Comparison of ENCODE assay signal across 8 cellular contexts in the genomic region with DNA sequence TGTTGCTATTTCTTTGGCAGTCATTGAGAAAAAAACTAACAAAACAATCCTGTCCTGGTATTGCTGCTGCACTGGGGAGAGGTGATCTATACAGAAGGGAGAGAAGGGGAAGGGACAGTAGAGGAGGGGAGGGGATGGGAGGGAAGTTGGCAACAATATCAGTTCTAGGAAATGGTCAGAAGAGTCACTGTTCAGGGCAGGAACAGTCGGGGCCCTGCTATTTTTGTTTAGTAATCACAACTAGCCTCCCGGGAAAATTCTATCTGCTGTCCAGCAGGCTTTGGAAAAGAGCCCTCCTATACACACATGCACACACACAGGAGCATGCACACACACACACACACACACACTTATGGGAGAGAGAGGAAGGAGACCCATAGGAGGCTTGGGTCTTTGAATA.
DNase-seq lines count a peak whose midpoint lies in the region; ATAC-seq, FAIRE-seq and TF ChIP-seq lines count a peak whose summit lies in the region.

No MANE protein-coding gene starts in this region.

- H3K4me2 ChIP-seq in GM12878 (ENCODE audit: control insufficient read depth, insufficient read depth) = peak overlapping the region; percentile 95

- DNase-seq in activated naive CD4-positive, alpha-beta T cell treated with anti-CD3 and anti-CD28 coated beads, Interleukin-2, amount 10 ng/mL, durations not matched to agents 7 days and 5 days = peak; percentile 23
- DNase-seq in activated naive CD4-positive, alpha-beta T cell treated with anti-CD3 and anti-CD28 coated beads, Interleukin-2, amount 50 U/mL, for 16 hours = no peak
- DNase-seq in GM12878 (ENCODE audit: low read depth, low spot score) (no peak), lung (ENCODE audit: low spot score) (no peak), upper lobe of left lung (no peak), NCI-H510A (lab: John Stamatoyannopoulos, UW) (no peak)
- no peak for DNase-seq in stimulated activated naive CD4-positive, alpha-beta T cell treated with Interleukin-2 at 50 U/mL for 16 hours (lab: John Stamatoyannopoulos, UW)

- SMC1A ChIA-PET in GM12878 (lab: Charles Lee; ENCODE audit: uncharacterized antibody, unreplicated experiment) = interaction anchor here (1.0 kb wide), 1 partner anchor 10 kb away, joined by 6 read pairs; no protein-coding TSS in a partner anchor

- H3K4me3 ChIP-seq in GM12878 (peak overlapping the region; percentile 74), lung (no peak overlapping the region), upper lobe of left lung (peak overlapping the region in 3 of 4 donors; percentile 30 to 52 (median 48))

- peaks cover 47% of the 10 kb centered on the region for H3K36me3 Mint-ChIP-seq in activated naive CD4-positive, alpha-beta T cell treated with anti-CD3 and anti-CD28 coated beads, Interleukin-2, amount 10 ng/mL, durations not matched to agents 7 days and 5 days

- POLR2A ChIA-PET in GM12878 (lab: Charles Lee) = no interaction called here

- FAIRE-seq in GM12878 (lab: Jason Lieb, UNC) = no peak

- peaks cover 11% of the 10 kb centered on the region for H3K9me3 ChIP-seq in GM12878 (replicated peaks; ENCODE audit: control insufficient read depth, insufficient read depth, low read length)
- H3K9me3 ChIP-seq in lung (ENCODE audit: control insufficient read depth in 2 of 2, insufficient read depth in 1 of 2, low read length in 1 of 2) = no peaks in the 10 kb centered on the region
- H3K9me3 ChIP-seq in upper lobe of left lung = no peaks in the 10 kb centered on the region

- CTCF ChIA-PET in activated naive CD4-positive, alpha-beta T cell treated with anti-CD3 and anti-CD28 coated beads, Interleukin-2, amount 10 ng/mL, durations not matched to agents 7 days and 5 days (lab: Charles Lee) = no interaction called here
- CTCF ChIA-PET in GM12878 (lab: Yijun Ruan, JAX) = no interaction called here

- H3K27ac ChIP-seq in GM12878 (ENCODE audit: control insufficient read depth, insufficient read depth) = peak overlapping the region; percentile 98
- peak overlapping the region; percentile 41 to 63 for H3K27ac ChIP-seq in lung (ENCODE audit: low read depth in 1 of 2, low read length in 1 of 2)
- H3K27ac ChIP-seq in upper lobe of left lung = peak overlapping the region; percentile 84 to 92 (median 88)

- H3K36me3 ChIP-seq in GM12878 (ENCODE audit: control insufficient read depth in 2 of 2, insufficient read depth in 2 of 2, low read length in 1 of 2) = no peaks in the 10 kb centered on the region
- H3K36me3 ChIP-seq in lung (ENCODE audit: control insufficient read depth in 2 of 2, insufficient read depth in 2 of 2, low read length in 2 of 2) = no peaks in the 10 kb centered on the region
- H3K36me3 ChIP-seq in upper lobe of left lung = no peaks in the 10 kb centered on the region

- H3K27me3 ChIP-seq in GM12878 (replicated peaks in 1 of 2; ENCODE audit: control insufficient read depth in 2 of 2, insufficient read depth in 2 of 2, low read length in 1 of 2) (no peaks in the 10 kb centered on the region), lung (ENCODE audit: control insufficient read depth, insufficient read depth) (no peaks in the 10 kb centered on the region), upper lobe of left lung (no peaks in the 10 kb centered on the region)

- no peaks in the 10 kb centered on the region for H3K27me3 Mint-ChIP-seq in activated naive CD4-positive, alpha-beta T cell treated with anti-CD3 and anti-CD28 coated beads, Interleukin-2, amount 10 ng/mL, durations not matched to agents 7 days and 5 days

- TF ChIP-seq POLR2A in GM12878 (IDR thresholded peaks at IDR 0.05; ENCODE audit: low read depth, low read length) (no peak), upper lobe of left lung (IDR thresholded peaks at IDR 0.05) (no peak)

- H4K20me1 ChIP-seq in GM12878 (ENCODE audit: control insufficient read depth, insufficient read depth) = no peaks in the 10 kb centered on the region

- H3K4me1 ChIP-seq in GM12878 (ENCODE audit: control insufficient read depth, insufficient read depth, low read length) = peaks cover 7% of the 10 kb centered on the region
- peaks cover 0 to 3% of the 10 kb centered on the region in 2 donors for H3K4me1 ChIP-seq in lung (ENCODE audit: control insufficient read depth in 2 of 2, insufficient read depth in 2 of 2, low read length in 2 of 2)
- peaks cover 3 to 29% (median 22%) of the 10 kb centered on the region in 4 donors for H3K4me1 ChIP-seq in upper lobe of left lung

- 0% methylated on average over 2 of the region's 2 CpGs for WGBS in GM12878 (ENCODE audit: insufficient coverage, insufficient replicate concordance, low lambda C conversion rate, missing lambda C conversion rate)
- WGBS in lung, 2 donors = 0 to 2% methylated on average over 2 of the region's 2 CpGs
- WGBS in upper lobe of left lung, 2 donors = 0 to 3% methylated on average over 2 of the region's 2 CpGs

- no peak for TF ChIP-seq RAD21 in GM12878 (IDR thresholded peaks at IDR 0.05; ENCODE audit: insufficient read depth, low read depth, low read length)

- peaks cover 14% of the 10 kb centered on the region for H3K9me3 Mint-ChIP-seq in activated naive CD4-positive, alpha-beta T cell treated with anti-CD3 and anti-CD28 coated beads, Interleukin-2, amount 10 ng/mL, durations not matched to agents 7 days and 5 days

- peak overlapping the region; percentile 66 for H2AFZ ChIP-seq in GM12878 (ENCODE audit: control insufficient read depth, low read depth, low read length)

- no peak for TF ChIP-seq EP300 in GM12878 (IDR thresholded peaks at IDR 0.05; ENCODE audit: borderline replicate concordance in 1 of 2, control insufficient read depth in 1 of 2, low read depth in 2 of 2, low read length in 2 of 2)
- no peak for TF ChIP-seq EP300 in upper lobe of left lung (IDR thresholded peaks at IDR 0.05)

- RAD21 ChIA-PET in GM12878 (lab: Charles Lee; ENCODE audit: unreplicated experiment) = no interaction called here

- H3K27ac Mint-ChIP-seq in activated naive CD4-positive, alpha-beta T cell treated with anti-CD3 and anti-CD28 coated beads, Interleukin-2, amount 10 ng/mL, durations not matched to agents 7 days and 5 days = peak overlapping the region; percentile 97

- H3K4me3 Mint-ChIP-seq in activated naive CD4-positive, alpha-beta T cell treated with anti-CD3 and anti-CD28 coated beads, Interleukin-2, amount 10 ng/mL, durations not matched to agents 7 days and 5 days = peak overlapping the region; percentile 87

- TF ChIP-seq CTCF in GM12878 (IDR thresholded peaks at IDR 0.05 in 2 of 3, conservative IDR thresholded peaks at IDR 0.05 in 1 of 3; ENCODE audit: control insufficient read depth in 2 of 3, extremely low read depth in 1 of 3, insufficient read depth in 1 of 3, low read depth in 3 of 3, low read length in 3 of 3) = no peak
- TF ChIP-seq CTCF in lung (IDR thresholded peaks at IDR 0.05; ENCODE audit: control extremely low read depth, extremely low read depth) = no peak
- no peak for TF ChIP-seq CTCF in upper lobe of left lung (IDR thresholded peaks at IDR 0.05)

- peak; percentile 21 for ATAC-seq in GM12878
- no peak for ATAC-seq in lung (ENCODE audit: insufficient read depth, low FRiP score)
- peak; percentile 53 to 74 for ATAC-seq in upper lobe of left lung (ENCODE audit: low FRiP score in 2 of 2)
- ATAC-seq in HG03460 (IDR thresholded peaks at IDR 0.05; ENCODE audit: unreplicated experiment) = no peak

- BruUV-seq in GM12878 (replicated peaks; lab: Mats Ljungman, UMichigan) = no TSS peak

- peaks cover 38% of the 10 kb centered on the region for H3K4me1 Mint-ChIP-seq in activated naive CD4-positive, alpha-beta T cell treated with anti-CD3 and anti-CD28 coated beads, Interleukin-2, amount 10 ng/mL, durations not matched to agents 7 days and 5 days

- H3K79me2 ChIP-seq in GM12878 (ENCODE audit: control insufficient read depth, insufficient read depth, low read length) = peaks cover 9% of the 10 kb centered on the region

- intact Hi-C loops in GM12878 (cut with micrococcal nuclease; ENCODE audit: unreplicated experiment) = loop anchor here (10.0 kb wide), 1 partner anchor 202 kb away; the partner anchor contains the start of gene RIPOR2

- in situ Hi-C loops in GM12878 (cut with MboI) = no loop called here

- H3K9ac ChIP-seq in GM12878 (ENCODE audit: control insufficient read depth, insufficient read depth, low read length) = peak overlapping the region; percentile 74

TF ChIP-seq in GM12878, 131 proteins besides CTCF, POLR2A, EP300 and RAD21:
- TF ChIP-seq PBX3 (IDR thresholded peaks at IDR 0.05; ENCODE audit: insufficient replicate concordance, low read depth, low read length) (no peak), JUND (IDR thresholded peaks at IDR 0.05; ENCODE audit: low read depth, low read length) (no peak), KAT2A (conservative IDR thresholded peaks at IDR 0.05; ENCODE audit: control insufficient read depth, low read depth, low read length) (no peak), BACH1 (IDR thresholded peaks at IDR 0.05; ENCODE audit: borderline replicate concordance) (no peak), ATF7 (IDR thresholded peaks at IDR 0.05; ENCODE audit: low read depth) (no peak), BCL11A (IDR thresholded peaks at IDR 0.05; ENCODE audit: low read depth, low read length) (no peak), HDGF (IDR thresholded peaks at IDR 0.05) (no peak), TAF1 (IDR thresholded peaks at IDR 0.05; ENCODE audit: borderline replicate concordance, low read depth, low read length) (0 out of 2 replicates have a peak, but pooled peaks have one; percentile 20)
- TF ChIP-seq, protein P1, sequence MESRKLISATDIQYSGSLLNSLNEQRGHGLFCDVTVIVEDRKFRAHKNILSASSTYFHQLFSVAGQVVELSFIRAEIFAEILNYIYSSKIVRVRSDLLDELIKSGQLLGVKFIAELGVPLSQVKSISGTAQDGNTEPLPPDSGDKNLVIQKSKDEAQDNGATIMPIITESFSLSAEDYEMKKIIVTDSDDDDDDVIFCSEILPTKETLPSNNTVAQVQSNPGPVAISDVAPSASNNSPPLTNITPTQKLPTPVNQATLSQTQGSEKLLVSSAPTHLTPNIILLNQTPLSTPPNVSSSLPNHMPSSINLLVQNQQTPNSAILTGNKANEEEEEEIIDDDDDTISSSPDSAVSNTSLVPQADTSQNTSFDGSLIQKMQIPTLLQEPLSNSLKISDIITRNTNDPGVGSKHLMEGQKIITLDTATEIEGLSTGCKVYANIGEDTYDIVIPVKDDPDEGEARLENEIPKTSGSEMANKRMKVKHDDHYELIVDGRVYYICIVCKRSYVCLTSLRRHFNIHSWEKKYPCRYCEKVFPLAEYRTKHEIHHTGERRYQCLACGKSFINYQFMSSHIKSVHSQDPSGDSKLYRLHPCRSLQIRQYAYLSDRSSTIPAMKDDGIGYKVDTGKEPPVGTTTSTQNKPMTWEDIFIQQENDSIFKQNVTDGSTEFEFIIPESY (IDR thresholded peaks at IDR 0.05) = no peak
TF ChIP-seq in GM12878: peak in this region for 1.

Comparison
In these comparisons a context has a peak if more than half of its experiments do, and no peak if none do; other contexts are left out.
1. ATAC-seq: peak in GM12878 (single experiment) and upper lobe of left lung (2 of 2); none in lung (single experiment) and HG03460 (single experiment).
2. Peak in every context shown above with its lines, with median percentiles within 50 percentile points of each other: H3K27ac ChIP-seq.